23 cellular contexts compared by ENCODE assay signal in genomic region chr3:4877173-4877787, GRCh38.
"Had no signal": no experiment of that assay in that cellular context is flagged by ENCODE, and none has a peak within 500 bp of the region (broad histone marks: within the 10 kb centered on the region; RNA-seq: fewer than 3 reads in every experiment).

No MANE protein-coding gene starts in this region.

- H3K9me3 ChIP-seq: esophagus muscularis mucosa, gastroesophageal sphincter, lower lobe of right lung, mucosa of descending colon had no signal

- H3K4me2 ChIP-seq: hepatocyte had no signal

- H3K79me2 ChIP-seq: hepatocyte had no signal

- H2AFZ ChIP-seq: hepatocyte had no signal

- H3K4me1 ChIP-seq: esophagus muscularis mucosa, foreskin keratinocyte, gastroesophageal sphincter, heart left ventricle, left ventricle myocardium inferior, lower lobe of right lung had no signal

- ATAC-seq: foreskin keratinocyte, gastroesophageal sphincter, heart left ventricle, lower lobe of right lung, mucosa of descending colon had no signal

- DNase-seq: dermis blood vessel endothelial cell; dorsolateral prefrontal cortex; effector CD4-positive, alpha-beta T cell; effector memory CD4-positive, alpha-beta T cell; foreskin keratinocyte; heart left ventricle; hypothalamus; immature natural killer cell; islet precursor cell; kidney; kidney glomerular epithelial cell; left ventricle myocardium inferior; lower lobe of right lung; mesenchymal stem cell; mucosa of descending colon; naive B cell had no signal

- H3K27me3 ChIP-seq: dorsolateral prefrontal cortex, esophagus muscularis mucosa, foreskin keratinocyte, gastroesophageal sphincter, heart left ventricle, hepatocyte had no signal

- FAIRE-seq: colon, endothelial cell of umbilical vein, frontal cortex, kidney had no signal

- H3K27ac ChIP-seq: coronary artery, dorsolateral prefrontal cortex, esophagus muscularis mucosa, foreskin keratinocyte, gastroesophageal sphincter, heart left ventricle, hepatocyte, left ventricle myocardium inferior, lower lobe of right lung had no signal

- H3K36me3 ChIP-seq: esophagus muscularis mucosa, gastroesophageal sphincter, heart left ventricle, left ventricle myocardium inferior, lower lobe of right lung had no signal

- H3K4me3 ChIP-seq: coronary artery, dorsolateral prefrontal cortex, esophagus muscularis mucosa, gastroesophageal sphincter, heart left ventricle, hepatocyte, left ventricle myocardium inferior, lower lobe of right lung, mucosa of descending colon had no signal
